In genomic region chr3:186109897-186110803, GRCh38 we compare ENCODE assay signal across 1 cellular context.
TF ChIP-seq lines count a peak whose summit lies in the region.

No MANE protein-coding gene starts in this region.

TF ChIP-seq in SK-N-SH, 30 proteins besides CTCF, POLR2A, EP300 and RAD21 (continued from another document):
- TF ChIP-seq NRF1 (IDR thresholded peaks at IDR 0.05; ENCODE audit: low read depth, low read length) (no peak), ZBTB33 (IDR thresholded peaks at IDR 0.05; ENCODE audit: borderline replicate concordance, low read depth) (no peak), RCOR1 (IDR thresholded peaks at IDR 0.05; ENCODE audit: low read length) (no peak), GATA2 (CRISPR knock-in tag; IDR thresholded peaks at IDR 0.05) (no peak), SMC3 (IDR thresholded peaks at IDR 0.05; ENCODE audit: low read depth, low read length) (no peak), JUND (IDR thresholded peaks at IDR 0.05) (no peak), PBX3 (IDR thresholded peaks at IDR 0.05) (no peak)
